21 cellular contexts compared by ENCODE assay signal in the genomic region with DNA sequence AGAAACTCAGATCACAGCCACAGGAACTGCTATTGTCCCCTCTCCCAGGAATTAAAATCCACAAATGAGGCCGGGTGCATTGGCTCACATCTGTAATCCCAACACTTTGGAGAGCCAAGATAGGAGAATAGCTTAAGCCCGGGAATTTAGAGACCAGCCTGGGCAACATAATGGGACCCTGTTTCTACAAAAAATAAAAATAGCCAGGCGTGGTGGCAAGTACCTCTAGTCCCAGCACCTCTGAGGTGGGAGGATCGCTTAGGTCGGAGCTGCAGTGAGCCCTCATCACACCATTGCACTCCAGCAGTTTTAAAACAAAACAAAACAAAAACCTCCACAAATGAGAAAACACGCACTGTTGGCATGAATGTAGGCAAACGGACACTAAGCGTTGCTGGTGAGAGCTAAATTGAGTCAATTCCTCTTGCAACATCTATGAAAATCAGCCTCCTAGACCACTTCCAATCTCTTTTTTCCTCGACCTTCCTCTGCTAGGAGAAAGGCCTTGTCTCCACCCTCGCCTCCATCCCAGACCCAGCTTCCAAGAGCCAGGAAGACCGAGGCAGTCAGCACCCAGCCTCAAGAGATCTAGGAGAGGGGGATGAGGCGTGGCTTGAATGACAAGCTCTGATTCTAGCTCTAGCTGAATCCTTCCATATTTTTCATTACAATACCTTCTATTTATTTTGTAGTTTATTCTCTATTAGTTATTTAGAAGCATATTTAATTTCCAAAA. TPM values are rescaled to one million over a fixed set of nuclear protein-coding genes. Genes with fewer than 3 reads are reported as not detected.
DNase-seq lines count a peak whose midpoint lies in the region; ATAC-seq, FAIRE-seq and TF ChIP-seq lines count a peak whose summit lies in the region.
"Had no signal": no experiment of that assay in that cellular context is flagged by ENCODE, and none has a peak within 500 bp of the region (broad histone marks: within the 10 kb centered on the region; RNA-seq: fewer than 3 reads in every experiment).

No MANE protein-coding gene starts in this region.

- RAD21 ChIA-PET in GM12878 (lab: Charles Lee; ENCODE audit: unreplicated experiment) = no interaction called here

- H2AFZ ChIP-seq in GM12878 (ENCODE audit: control insufficient read depth, low read depth, low read length) = no peak overlapping the region

- DNase-seq in CD8-positive, alpha-beta T cell = no peak
- DNase-seq in GM12878 (ENCODE audit: low read depth, low spot score) (no peak), nephron progenitor cell (no peak), NCI-H774 (lab: John Stamatoyannopoulos, UW) (no peak), NCI-H1417 treated with DMSO at 0.1 percent for 48 hours (lab: John Stamatoyannopoulos, UW) (no peak)
- DNase-seq in activated CD4-positive, alpha-beta T cell treated with anti-CD3 and anti-CD28 coated beads for 4 hours = no peak
- DNase-seq: activated naive CD4-positive, alpha-beta T cell treated with anti-CD3 and anti-CD28 coated beads, Interleukin-2, amount 50 U/mL, for 16 hours; activated T-cell treated with anti-CD3 and anti-CD28 coated beads for 4 hours; left lung; MM.1S; NCI-H2081 treated with DMSO at 0.1 percent for 48 hours; stimulated activated CD4-positive, alpha-beta T cell treated with anti-CD3 and anti-CD28 coated beads, Interleukin-4, amount 100 ng/mL, for 4 hours had no signal

- peak overlapping the region; percentile 81 for H3K4me3 Mint-ChIP-seq in CD8-positive, alpha-beta T cell
- peak overlapping the region; percentile 82 for H3K4me3 Mint-ChIP-seq in nephron progenitor cell

- H3K4me3 ChIP-seq in CD8-positive, alpha-beta T cell (ENCODE audit: low read depth, low read length) = no peak overlapping the region
- H3K4me3 ChIP-seq in GM12878 = no peak overlapping the region
- H3K4me3 ChIP-seq: body of pancreas, left lung, skin epidermis had no signal

- peaks cover 30% of the 10 kb centered on the region for H3K27me3 Mint-ChIP-seq in CD8-positive, alpha-beta T cell (ENCODE audit: low read depth)
- peaks cover 78% of the 10 kb centered on the region for H3K27me3 Mint-ChIP-seq in nephron progenitor cell (ENCODE audit: low read depth, poor library complexity)

- no peaks in the 10 kb centered on the region for H3K9me3 ChIP-seq in CD8-positive, alpha-beta T cell (ENCODE audit: low read length)
- H3K9me3 ChIP-seq in GM12878 (replicated peaks; ENCODE audit: control insufficient read depth, insufficient read depth, low read length) = no peaks in the 10 kb centered on the region
- H3K9me3 ChIP-seq: body of pancreas, left lung had no signal

- H3K9ac ChIP-seq in GM12878 (ENCODE audit: control insufficient read depth, insufficient read depth, low read length) = no peak overlapping the region

- H3K4me1 ChIP-seq in CD8-positive, alpha-beta T cell (ENCODE audit: insufficient read depth, low read length) = no peaks in the 10 kb centered on the region
- no peaks in the 10 kb centered on the region for H3K4me1 ChIP-seq in GM12878 (ENCODE audit: control insufficient read depth, insufficient read depth, low read length)
- H3K4me1 ChIP-seq: body of pancreas, left lung had no signal

- no peak for TF ChIP-seq CTCF in CD8-positive, alpha-beta T cell (IDR thresholded peaks at IDR 0.05)
- TF ChIP-seq CTCF in GM12878 (IDR thresholded peaks at IDR 0.05 in 2 of 3, conservative IDR thresholded peaks at IDR 0.05 in 1 of 3; ENCODE audit: control insufficient read depth in 2 of 3, extremely low read depth in 1 of 3, insufficient read depth in 1 of 3, low read depth in 3 of 3, low read length in 3 of 3) (no peak), nephron progenitor cell (IDR thresholded peaks at IDR 0.05) (no peak)

- no peaks in the 10 kb centered on the region for H3K36me3 Mint-ChIP-seq in CD8-positive, alpha-beta T cell
- H3K36me3 Mint-ChIP-seq in nephron progenitor cell (ENCODE audit: low read depth) = no peaks in the 10 kb centered on the region

- H3K79me2 ChIP-seq in GM12878 (ENCODE audit: control insufficient read depth, insufficient read depth, low read length) = no peaks in the 10 kb centered on the region

- no peak for TF ChIP-seq RAD21 in GM12878 (IDR thresholded peaks at IDR 0.05; ENCODE audit: insufficient read depth, low read depth, low read length)

- intact Hi-C loops in CD8-positive, alpha-beta T cell (cut with DNase I, micrococcal nuclease) = loop anchor here in 1 of 2 experiments (1.0 kb wide), 1 partner anchor 57 kb away; no protein-coding TSS in a partner anchor
- intact Hi-C loops in GM12878 (cut with micrococcal nuclease; ENCODE audit: unreplicated experiment) = no loop called here

- SMC1A ChIA-PET in GM12878 (lab: Charles Lee; ENCODE audit: uncharacterized antibody, unreplicated experiment) = no interaction called here

- H3K4me1 Mint-ChIP-seq in CD8-positive, alpha-beta T cell (ENCODE audit: low read depth) = peaks cover 18% of the 10 kb centered on the region
- H3K4me1 Mint-ChIP-seq in nephron progenitor cell = no peaks in the 10 kb centered on the region

- no peak for ATAC-seq in CD8-positive, alpha-beta T cell
- ATAC-seq in HG02642 (IDR thresholded peaks at IDR 0.05; ENCODE audit: poor library complexity, unreplicated experiment) (peak; percentile 27), GM12878 (no peak; the same call in none of the 3 replicates), GM21529 (IDR thresholded peaks at IDR 0.05; ENCODE audit: unreplicated experiment) (no peak)

- H3K36me3 ChIP-seq in CD8-positive, alpha-beta T cell (ENCODE audit: insufficient read depth, low read length) = no peaks in the 10 kb centered on the region
- no peaks in the 10 kb centered on the region for H3K36me3 ChIP-seq in GM12878 (ENCODE audit: control insufficient read depth in 2 of 2, insufficient read depth in 2 of 2, low read length in 1 of 2)
- H3K36me3 ChIP-seq: left lung had no signal

- H3K27ac Mint-ChIP-seq in CD8-positive, alpha-beta T cell = peak overlapping the region; percentile 88
- no peak overlapping the region for H3K27ac Mint-ChIP-seq in nephron progenitor cell

- no peak overlapping the region for H3K27ac ChIP-seq in CD8-positive, alpha-beta T cell (ENCODE audit: low read depth, low read length)
- no peak overlapping the region for H3K27ac ChIP-seq in GM12878 (ENCODE audit: control insufficient read depth, insufficient read depth)
- H3K27ac ChIP-seq: left lung, skin epidermis had no signal

- no peak for FAIRE-seq in GM12878 (lab: Jason Lieb, UNC)
- FAIRE-seq: frontal cortex had no signal

- BruUV-seq in GM12878 (replicated peaks; lab: Mats Ljungman, UMichigan) = no TSS peak

- TF ChIP-seq POLR2A in GM12878 (IDR thresholded peaks at IDR 0.05; ENCODE audit: low read depth, low read length) = no peak

- in situ Hi-C loops in GM12878 (cut with MboI) = no loop called here

- H3K27me3 ChIP-seq in CD8-positive, alpha-beta T cell (ENCODE audit: insufficient read depth, low read length) = no peaks in the 10 kb centered on the region
- no peaks in the 10 kb centered on the region; a peak in 1 of 4 replicates for H3K27me3 ChIP-seq in GM12878 (replicated peaks in 1 of 2; ENCODE audit: control insufficient read depth in 2 of 2, insufficient read depth in 2 of 2, low read length in 1 of 2)
- H3K27me3 ChIP-seq: body of pancreas had no signal

- peaks cover 3% of the 10 kb centered on the region; the same call in 1 of the 2 replicates for H4K20me1 ChIP-seq in GM12878 (ENCODE audit: control insufficient read depth, insufficient read depth)

- CTCF ChIA-PET in CD8-positive, alpha-beta T cell (lab: Charles Lee) = interaction anchor here (1.3 to 4.8 kb wide), 2 partner anchors 15 to 72 kb away, joined by 4 to 34 read pairs; no protein-coding TSS in a partner anchor
- CTCF ChIA-PET in GM12878 (lab: Yijun Ruan, JAX) = interaction anchor here (1.2 to 2.1 kb wide), 3 partner anchors 14 to 184 kb away, joined by 3 to 7 read pairs (median 6); no protein-coding TSS in a partner anchor

- POLR2A ChIA-PET in CD8-positive, alpha-beta T cell (lab: Charles Lee) = interaction anchor here (1.0 kb wide), 1 partner anchor 138 kb away, joined by 3 read pairs; no protein-coding TSS in a partner anchor
- POLR2A ChIA-PET in GM12878 (lab: Charles Lee) = no interaction called here

- H3K9me3 Mint-ChIP-seq in CD8-positive, alpha-beta T cell = no peaks in the 10 kb centered on the region
- peaks cover 15% of the 10 kb centered on the region for H3K9me3 Mint-ChIP-seq in nephron progenitor cell

- TF ChIP-seq EP300 in GM12878 (IDR thresholded peaks at IDR 0.05; ENCODE audit: borderline replicate concordance in 1 of 2, control insufficient read depth in 1 of 2, low read depth in 2 of 2, low read length in 2 of 2) = no peak

- WGBS in GM12878 (ENCODE audit: insufficient coverage, insufficient replicate concordance, low lambda C conversion rate, missing lambda C conversion rate) = 26% methylated on average over 12 of the region's 12 CpGs

- peak overlapping the region; percentile 26; the same call in 1 of the 2 replicates for H3K4me2 ChIP-seq in GM12878 (ENCODE audit: control insufficient read depth, insufficient read depth)

RNA-seq across cellular contexts. Expression of gene TLE7, which starts 14.8 kb away (rescaled TPM):
- not detected for total RNA-seq in CD8-positive, alpha-beta T cell
- total RNA-seq in GM12878 (2013; cell fraction: nucleolus; rRNA removed) = not detected in 2 replicates
- total RNA-seq in GM12878 (2014; rRNA removed) (not detected in 2 replicates), GM12878 (2014; rRNA removed; fragmentation: Illumina TruSeq; extraction: Trizol) (not detected in 2 replicates), GM12878 (2021) (not detected in 2 replicates)
- polyA plus RNA-seq in GM12878 (2011; ENCODE audit: low read depth) = not detected
- polyA plus RNA-seq in GM12878 (2011; rRNA removed) (not detected in 2 replicates), GM12878 (2014; fragmentation: Illumina TruSeq; extraction: Trizol) (not detected in 2 replicates), GM12878 (2014; fragmentation: Nextera tagmentation; extraction: Ambion mirVana) (not detected), GM12878 (2014; rRNA removed) (not detected in 2 replicates), GM12878 (2016; fragmentation: Nextera tagmentation; extraction: Ambion mirVana) (not detected)
- not detected in 2 replicates for polyA plus RNA-seq in GM12878 (2011; cell fraction: cytosol; rRNA removed)
- not detected in 2 replicates for polyA plus RNA-seq in GM12878 (2011; cell fraction: nucleus; rRNA removed)
- polyA plus RNA-seq in GM12878 (2012) = not detected in 2 replicates
- polyA minus RNA-seq in GM12878 (2011; rRNA and poly(A)+ RNA removed) = not detected in 2 replicates
- not detected in 2 replicates for polyA minus RNA-seq in GM12878 (2011; cell fraction: cytosol; rRNA and poly(A)+ RNA removed)
- polyA minus RNA-seq in GM12878 (2011; cell fraction: nucleus; rRNA and poly(A)+ RNA removed) = not detected in 2 replicates
- total RNA-seq: body of pancreas; epithelial cell of proximal tubule; frontal cortex; HT1080; left lung; T-helper 2 cell treated with Interferon-gamma antibody and Interleukin-4, amounts not matched to agents 100 ng/mL and 5 ng/mL, for 36 hours; temporal lobe had no signal

RNA-seq across cellular contexts. Expression of gene ZNF23, which starts 35.0 kb away (rescaled TPM):
- total RNA-seq in CD8-positive, alpha-beta T cell = 1 to 10 TPM; 8.0 to 8.5 TPM
- total RNA-seq in GM12878 (2013; cell fraction: nucleolus; rRNA removed) = 17.6 and 19.2 TPM in 2 replicates
- total RNA-seq in GM12878 (2014; rRNA removed) (6.8 and 7.1 TPM in 2 replicates), GM12878 (2014; rRNA removed; fragmentation: Illumina TruSeq; extraction: Trizol) (11.5 and 12.0 TPM in 2 replicates), GM12878 (2021) (7.6 and 10.2 TPM in 2 replicates)
- polyA plus RNA-seq in GM12878 (2011; ENCODE audit: low read depth) = 6.6 TPM
- polyA plus RNA-seq in GM12878 (2011; rRNA removed) (9.9 and 13.9 TPM in 2 replicates), GM12878 (2014; fragmentation: Illumina TruSeq; extraction: Trizol) (11.3 and 13.4 TPM in 2 replicates), GM12878 (2014; fragmentation: Nextera tagmentation; extraction: Ambion mirVana) (1 to 10 TPM; 3.6 to 4.8 TPM), GM12878 (2014; rRNA removed) (7.0 and 9.3 TPM in 2 replicates), GM12878 (2016; fragmentation: Nextera tagmentation; extraction: Ambion mirVana) (1 to 10 TPM; 7.4 to 8.2 TPM)
- 4.3 and 5.1 TPM in 2 replicates for polyA plus RNA-seq in GM12878 (2011; cell fraction: cytosol; rRNA removed)
- 11.8 and 14.5 TPM in 2 replicates for polyA plus RNA-seq in GM12878 (2011; cell fraction: nucleus; rRNA removed)
- 6.6 and 10.2 TPM in 2 replicates for polyA plus RNA-seq in GM12878 (2012)
- polyA minus RNA-seq in GM12878 (2011; rRNA and poly(A)+ RNA removed) = 9.8 and 12.0 TPM in 2 replicates
- 1.9 and 2.0 TPM in 2 replicates for polyA minus RNA-seq in GM12878 (2011; cell fraction: cytosol; rRNA and poly(A)+ RNA removed)
- polyA minus RNA-seq in GM12878 (2011; cell fraction: nucleus; rRNA and poly(A)+ RNA removed) = 5.7 and 8.2 TPM in 2 replicates
